Comparison of ENCODE assay signal across 32 cellular contexts in genomic region chr9:9764821-9765220, GRCh38.
"Had no signal": no experiment of that assay in that cellular context is flagged by ENCODE, and none has a peak within 500 bp of the region (broad histone marks: within the 10 kb centered on the region; RNA-seq: fewer than 3 reads in every experiment).

No MANE protein-coding gene starts in this region.

- H3K27ac ChIP-seq: foreskin keratinocyte, heart left ventricle, right lobe of liver, skin epidermis, testis, uterus had no signal

- H3K36me3 Mint-ChIP-seq: activated CD8-positive, alpha-beta memory T cell treated with anti-CD3 and anti-CD28 coated beads, Interleukin-2, amount 10 ng/mL, durations not matched to agents 7 days and 5 days; activated naive CD4-positive, alpha-beta T cell treated with anti-CD3 and anti-CD28 coated beads, Interleukin-2, amount 50 U/mL, for 24 hours; brain; immature natural killer cell; type B pancreatic cell had no signal

- H3K9me3 ChIP-seq: mucosa of descending colon, right lobe of liver, testis, uterus had no signal

- H3K4me1 ChIP-seq: foreskin keratinocyte, heart left ventricle, right lobe of liver, testis, uterus had no signal

- H3K9me3 Mint-ChIP-seq: activated naive CD4-positive, alpha-beta T cell treated with anti-CD3 and anti-CD28 coated beads, Interleukin-2, amount 50 U/mL, for 24 hours had no signal

- ATAC-seq: activated CD4-positive, alpha-beta T cell treated with anti-CD3 and anti-CD28 coated beads for 36 hours; activated CD8-positive, alpha-beta memory T cell treated with anti-CD3 and anti-CD28 coated beads, Interleukin-2, amount 10 ng/mL, durations not matched to agents 7 days and 5 days; activated CD8-positive, alpha-beta T cell treated with anti-CD3 and anti-CD28 coated beads, Interleukin-2, amount 10 ng/mL, durations not matched to agents 7 days and 5 days; activated naive CD8-positive, alpha-beta T cell treated with anti-CD3 and anti-CD28 coated beads, Interleukin-2, amount 50 U/mL, for 24 hours; foreskin keratinocyte; heart left ventricle; mucosa of descending colon; natural killer cell treated with Interleukin-12 subunit alpha and Interleukin-12 subunit beta and Interleukin-15 and Interleukin-18, amount 100 ng/mL, for 72 hours; stimulated activated naive CD8-positive, alpha-beta T cell treated with anti-CD3 and anti-CD28 coated beads, Interleukin-15, Interleukin-2, amounts not matched to agents 100 U/mL and 50 U/mL, for 24 hours had no signal

- H3K36me3 ChIP-seq: heart left ventricle, right lobe of liver, uterus had no signal

- H3K27me3 Mint-ChIP-seq: activated CD4-positive, alpha-beta T cell treated with anti-CD3 and anti-CD28 coated beads for 36 hours; activated CD8-positive, alpha-beta memory T cell treated with anti-CD3 and anti-CD28 coated beads, Interleukin-2, amount 10 ng/mL, durations not matched to agents 7 days and 5 days; activated naive CD4-positive, alpha-beta T cell treated with anti-CD3 and anti-CD28 coated beads, Interleukin-2, amount 50 U/mL, for 24 hours; activated naive CD8-positive, alpha-beta T cell treated with anti-CD3 and anti-CD28 coated beads, Interleukin-2, amount 50 U/mL, for 24 hours; natural killer cell treated with Interleukin-12 subunit alpha and Interleukin-12 subunit beta and Interleukin-15 and Interleukin-18, amount 100 ng/mL, for 72 hours; type B pancreatic cell had no signal

- H3K4me1 Mint-ChIP-seq: activated CD4-positive, alpha-beta T cell treated with anti-CD3 and anti-CD28 coated beads for 36 hours; activated CD8-positive, alpha-beta memory T cell treated with anti-CD3 and anti-CD28 coated beads, Interleukin-2, amount 10 ng/mL, durations not matched to agents 7 days and 5 days; activated naive CD4-positive, alpha-beta T cell treated with anti-CD3 and anti-CD28 coated beads, Interleukin-2, amount 50 U/mL, for 24 hours; activated naive CD8-positive, alpha-beta T cell treated with anti-CD3 and anti-CD28 coated beads, Interleukin-2, amount 50 U/mL, for 24 hours; brain; immature natural killer cell had no signal

- DNase-seq: activated CD4-positive, alpha-beta T cell treated with anti-CD3 and anti-CD28 coated beads for 36 hours; activated CD4-positive, CD25-positive, alpha-beta regulatory T cell; activated CD8-positive, alpha-beta memory T cell treated with anti-CD3 and anti-CD28 coated beads, Interleukin-2, amount 10 ng/mL, durations not matched to agents 7 days and 5 days; activated CD8-positive, alpha-beta T cell treated with anti-CD3 and anti-CD28 coated beads, Interleukin-2, amount 10 ng/mL, durations not matched to agents 7 days and 5 days; activated naive CD8-positive, alpha-beta T cell treated with anti-CD3 and anti-CD28 coated beads, Interleukin-2, amount 50 U/mL, for 24 hours; activated T-cell treated with anti-CD3 and anti-CD28 coated beads, Interleukin-2, amount 50 U/mL, for 48 hours; amygdala; central memory CD4-positive, alpha-beta T cell; dermis blood vessel endothelial cell; effector CD8-positive, alpha-beta T cell; erythroblast; heart left ventricle; hypothalamus; immature natural killer cell; mucosa of descending colon; right lobe of liver; stimulated activated CD4-positive, alpha-beta T cell treated with anti-CD3 and anti-CD28 coated beads, Interleukin-12 subunit alpha, Interleukin-12 subunit beta, amount 100 ng/mL, for 4 hours; stimulated activated CD4-positive, alpha-beta T cell treated with anti-CD3 and anti-CD28 coated beads, Interleukin-4, amount 100 ng/mL, for 1 hour; stimulated activated naive CD8-positive, alpha-beta T cell treated with anti-CD3 and anti-CD28 coated beads, Interleukin-15, Interleukin-2, amounts not matched to agents 100 U/mL and 50 U/mL, for 24 hours; T-helper 1 cell; testis; uterus had no signal

- H3K4me3 Mint-ChIP-seq: activated CD4-positive, alpha-beta T cell treated with anti-CD3 and anti-CD28 coated beads for 36 hours; activated CD8-positive, alpha-beta memory T cell treated with anti-CD3 and anti-CD28 coated beads, Interleukin-2, amount 10 ng/mL, durations not matched to agents 7 days and 5 days; activated CD8-positive, alpha-beta T cell treated with anti-CD3 and anti-CD28 coated beads, Interleukin-2, amount 10 ng/mL, durations not matched to agents 7 days and 5 days; activated naive CD4-positive, alpha-beta T cell treated with anti-CD3 and anti-CD28 coated beads, Interleukin-2, amount 50 U/mL, for 24 hours; activated naive CD8-positive, alpha-beta T cell treated with anti-CD3 and anti-CD28 coated beads, Interleukin-2, amount 50 U/mL, for 24 hours; brain; immature natural killer cell; natural killer cell treated with Interleukin-12 subunit alpha and Interleukin-12 subunit beta and Interleukin-15 and Interleukin-18, amount 100 ng/mL, for 72 hours; T-helper 2 cell treated with Interferon-gamma antibody and Interleukin-4, amounts not matched to agents 5 μg/mL and 100 μg/mL, for 36 hours; type B pancreatic cell had no signal

- H3K27ac Mint-ChIP-seq: activated CD4-positive, alpha-beta T cell treated with anti-CD3 and anti-CD28 coated beads for 36 hours; activated CD8-positive, alpha-beta memory T cell treated with anti-CD3 and anti-CD28 coated beads, Interleukin-2, amount 10 ng/mL, durations not matched to agents 7 days and 5 days; activated CD8-positive, alpha-beta T cell treated with anti-CD3 and anti-CD28 coated beads, Interleukin-2, amount 10 ng/mL, durations not matched to agents 7 days and 5 days; activated naive CD4-positive, alpha-beta T cell treated with anti-CD3 and anti-CD28 coated beads, Interleukin-2, amount 50 U/mL, for 24 hours; activated naive CD8-positive, alpha-beta T cell treated with anti-CD3 and anti-CD28 coated beads, Interleukin-2, amount 50 U/mL, for 24 hours; activated T-helper 2 cell treated with anti-CD3 and anti-CD28 coated beads, Interferon-gamma antibody, Interleukin-2, Interleukin-4, amounts not matched to agents 10 μg/mL and 5 μg/mL and 100 μg/mL, durations not matched to agents 14 hours and 24 hours and 36 hours; brain; immature natural killer cell; natural killer cell treated with Interleukin-12 subunit alpha and Interleukin-12 subunit beta and Interleukin-15 and Interleukin-18, amount 100 ng/mL, for 72 hours; T-helper 2 cell treated with Interferon-gamma antibody and Interleukin-4, amounts not matched to agents 5 μg/mL and 100 μg/mL, for 36 hours; type B pancreatic cell had no signal

- H3K27me3 ChIP-seq: foreskin keratinocyte, heart left ventricle, right lobe of liver, testis, uterus had no signal

- H3K4me3 ChIP-seq: heart left ventricle, lung, mucosa of descending colon, right lobe of liver, skin epidermis, testis, uterus had no signal

- FAIRE-seq: endometrium had no signal
